In genomic region chr6:137860394-137861005, GRCh38 we compare ENCODE assay signal across 20 cellular contexts. TPM values are rescaled to one million over a fixed set of nuclear protein-coding genes. Genes with fewer than 3 reads are reported as not detected.
DNase-seq lines count a peak whose midpoint lies in the region; ATAC-seq and TF ChIP-seq lines count a peak whose summit lies in the region.
"Had no signal": no experiment of that assay in that cellular context is flagged by ENCODE, and none has a peak within 500 bp of the region (broad histone marks: within the 10 kb centered on the region; RNA-seq: fewer than 3 reads in every experiment).

No MANE protein-coding gene starts in this region.

- H3K27me3 ChIP-seq in mammary epithelial cell (ENCODE audit: insufficient read depth, low read length) = no peaks in the 10 kb centered on the region

- no peaks in the 10 kb centered on the region for H3K9me3 ChIP-seq in mammary epithelial cell (replicated peaks; ENCODE audit: insufficient read depth, low read length)
- H3K9me3 ChIP-seq: A549 had no signal

- H3K79me2 ChIP-seq in mammary epithelial cell (ENCODE audit: insufficient read depth, low read length) = no peaks in the 10 kb centered on the region

- no peaks in the 10 kb centered on the region for H4K20me1 ChIP-seq in mammary epithelial cell (ENCODE audit: insufficient read depth, low read length)

- in situ Hi-C loops in mammary epithelial cell (cut with MboI; ENCODE audit: low sequenced_read_pairs in 2 of 2) = no loop called here

- DNase-seq in mammary epithelial cell (no peak), MCF 10A (ENCODE audit: unreplicated experiment) (no peak), WTC11 (ENCODE audit: low spot score) (no peak), erythroblast (lab: John Stamatoyannopoulos, UW) (peak; percentile 39 to 41), type B pancreatic cell (ENCODE audit: extremely low spot score, unreplicated experiment) (no peak), COLO668 (lab: John Stamatoyannopoulos, UW; ENCODE audit: unreplicated experiment) (no peak)
- DNase-seq: COR-L47, DMS79, H7, HFFc6, MV-4-11, NCI-H1105 treated with DMSO at 0.1 percent for 48 hours, NCI-H2081 treated with DMSO at 0.1 percent for 48 hours, NCI-H2171 treated with DMSO at 0.1 percent for 48 hours, NCI-H524 treated with DMSO at 0.1 percent for 48 hours, NCI-H82 had no signal

- dilution Hi-C loops in mammary epithelial cell (cut with HindIII; ENCODE audit: low sequenced_read_pairs) = no loop called here

- H3K27ac Mint-ChIP-seq in MCF 10A (ENCODE audit: low read depth, unreplicated experiment) (no peak overlapping the region), WTC11 (no peak overlapping the region), type B pancreatic cell (no peak overlapping the region)
- H3K27ac Mint-ChIP-seq: B cell, HFFc6 had no signal

- no peaks in the 10 kb centered on the region for H3K36me3 Mint-ChIP-seq in MCF 10A (ENCODE audit: insufficient read depth, unreplicated experiment)
- H3K36me3 Mint-ChIP-seq in WTC11 = peaks cover 2% of the 10 kb centered on the region; the same call in 1 of the 2 replicates
- peaks cover 3% of the 10 kb centered on the region for H3K36me3 Mint-ChIP-seq in type B pancreatic cell

- H2AFZ ChIP-seq in mammary epithelial cell (ENCODE audit: low read depth, low read length) = peak overlapping the region; percentile 27

- ATAC-seq in WTC11 = no peak
- no peak for ATAC-seq in HG03280 (IDR thresholded peaks at IDR 0.05; ENCODE audit: unreplicated experiment)
- ATAC-seq: A549, Right ventricle myocardium inferior had no signal

- BruUV-seq in mammary epithelial cell (replicated peaks; lab: Mats Ljungman, UMichigan) = no TSS peak
- BruUV-seq in MCF 10A (replicated peaks; lab: Mats Ljungman, UMichigan) = no TSS peak

- H3K27me3 Mint-ChIP-seq in MCF 10A (ENCODE audit: insufficient read depth, unreplicated experiment) (no peaks in the 10 kb centered on the region), WTC11 (ENCODE audit: low read depth) (peaks cover 2% of the 10 kb centered on the region; the same call in 1 of the 2 replicates), type B pancreatic cell (no peaks in the 10 kb centered on the region)
- H3K27me3 Mint-ChIP-seq: B cell had no signal

- no peak overlapping the region for H3K4me2 ChIP-seq in mammary epithelial cell (ENCODE audit: insufficient read depth, low read depth, low read length)
- H3K4me2 ChIP-seq: A549 had no signal

- intact Hi-C loops in mammary epithelial cell (cut with micrococcal nuclease) = no loop called here
- intact Hi-C loops in MCF 10A (cut with micrococcal nuclease) = no loop called here

- no peak overlapping the region for H3K27ac ChIP-seq in mammary epithelial cell (ENCODE audit: insufficient read depth, low read depth, low read length)
- H3K27ac ChIP-seq: A549 had no signal

- H3K4me3 ChIP-seq in mammary epithelial cell (replicated peaks in 1 of 3; ENCODE audit: insufficient read depth in 1 of 3, low read depth in 2 of 3, low read length in 3 of 3) = no peak overlapping the region
- H3K4me3 ChIP-seq: A549 had no signal

- H3K4me1 ChIP-seq in mammary epithelial cell (ENCODE audit: insufficient read depth, low read length) = peaks cover 2% of the 10 kb centered on the region
- H3K4me1 ChIP-seq: A549 had no signal

- no peak overlapping the region for H3K4me3 Mint-ChIP-seq in MCF 10A (ENCODE audit: unreplicated experiment)
- no peak overlapping the region for H3K4me3 Mint-ChIP-seq in WTC11
- H3K4me3 Mint-ChIP-seq in type B pancreatic cell = no peak overlapping the region
- H3K4me3 Mint-ChIP-seq: B cell, HFFc6 had no signal

- 78% methylated on average over 3 of the region's 3 CpGs for WGBS in mammary epithelial cell (ENCODE audit: low coverage, missing lambda C conversion rate)

- H3K36me3 ChIP-seq in mammary epithelial cell (ENCODE audit: insufficient read depth, low read length) = no peaks in the 10 kb centered on the region

- H3K9me3 Mint-ChIP-seq in MCF 10A (ENCODE audit: unreplicated experiment) (no peaks in the 10 kb centered on the region), WTC11 (peaks cover 12% of the 10 kb centered on the region), type B pancreatic cell (peaks cover 10% of the 10 kb centered on the region)
- H3K9me3 Mint-ChIP-seq: HFFc6 had no signal

- no peak overlapping the region for H3K9ac ChIP-seq in mammary epithelial cell (ENCODE audit: insufficient read depth, low read length)

- H3K4me1 Mint-ChIP-seq in MCF 10A (ENCODE audit: insufficient read depth, unreplicated experiment) (peaks cover 20% of the 10 kb centered on the region), WTC11 (peaks cover 35% of the 10 kb centered on the region), type B pancreatic cell (ENCODE audit: unreplicated experiment) (peaks cover 19% of the 10 kb centered on the region)

- CTCF ChIA-PET in mammary epithelial cell (lab: Charles Lee; ENCODE audit: low non-redundant PET) (no interaction called here), MCF 10A (lab: Yijun Ruan, JAX) (interaction anchor here (0.9 to 2.0 kb wide), 2 partner anchors 12 to 154 kb away, joined by 3 to 5 read pairs; no protein-coding TSS in a partner anchor), WTC11 (lab: Charles Lee) (interaction anchor here (1.0 kb wide), 1 partner anchor 18 kb away, joined by 3 read pairs; no protein-coding TSS in a partner anchor)

- TF ChIP-seq CTCF in mammary epithelial cell (conservative IDR thresholded peaks at IDR 0.05 in 1 of 2, IDR thresholded peaks at IDR 0.05 in 1 of 2; ENCODE audit: extremely low read depth in 1 of 2, insufficient read depth in 1 of 2, low read depth in 1 of 2, low read length in 2 of 2) = no peak
- no peak for TF ChIP-seq CTCF in MCF 10A (IDR thresholded peaks at IDR 0.05; ENCODE audit: unreplicated experiment)
- no peak for TF ChIP-seq CTCF in WTC11 (IDR thresholded peaks at IDR 0.05)
- no peak for TF ChIP-seq CTCF in type B pancreatic cell (conservative IDR thresholded peaks at IDR 0.05)

- POLR2A ChIA-PET in MCF 10A (lab: Yijun Ruan, JAX) = interaction anchor here (0.6 to 2.6 kb wide), 4 partner anchors 10 to 598 kb away, joined by 3 to 11 read pairs (median 4); no protein-coding TSS in a partner anchor
- POLR2A ChIA-PET in WTC11 (lab: Charles Lee) = no interaction called here

- TF ChIP-seq POLR2A in erythroblast (IDR thresholded peaks at IDR 0.05; ENCODE audit: low read length) = no peak

TF ChIP-seq in WTC11, 78 proteins besides CTCF, POLR2A, EP300 and RAD21:
- TF ChIP-seq NFE2L1 (CRISPR knock-in tag; IDR thresholded peaks at IDR 0.05) (no peak), TCF7 (CRISPR knock-in tag; IDR thresholded peaks at IDR 0.05; ENCODE audit: low read depth) (no peak), NFYB (CRISPR knock-in tag; conservative IDR thresholded peaks at IDR 0.05; ENCODE audit: low read depth) (no peak), ZMAT4 (CRISPR knock-in tag; IDR thresholded peaks at IDR 0.05) (no peak), NFATC4 (CRISPR knock-in tag; IDR thresholded peaks at IDR 0.05) (no peak), PRDM15 (CRISPR knock-in tag; IDR thresholded peaks at IDR 0.05) (0 out of 2 replicates have a peak, but pooled peaks have one; percentile 26)

RNA-seq across cellular contexts. Expression of gene TNFAIP3, which starts 6.6 kb away (rescaled TPM):
- 100 to 1,000 TPM in 1 of 2 donors, 1 to 10 TPM in 1; 5.2 to 117 TPM for total RNA-seq in mammary epithelial cell
- 12.2 TPM for polyA plus RNA-seq in mammary epithelial cell
- polyA minus RNA-seq in mammary epithelial cell = 14.5 TPM
- 38.2 and 52.8 TPM in 2 replicates for total RNA-seq in MCF 10A (2022)
- total RNA-seq in WTC11 (2021) = 3.0 to 4.7 TPM (median 4.2 TPM) in 3 replicates
- total RNA-seq in type B pancreatic cell (ENCODE audit: low replicate concordance) = 15.2 and 54.4 TPM in 2 replicates

Comparison
In these comparisons a context has a peak if more than half of its experiments do, and no peak if none do; other contexts are left out.
1. DNase-seq: peak in erythroblast (2 of 2); none in mammary epithelial cell (single experiment), MCF 10A (single experiment), WTC11 (single experiment), type B pancreatic cell (single experiment) and COLO668 (single experiment).